In the genomic region with DNA sequence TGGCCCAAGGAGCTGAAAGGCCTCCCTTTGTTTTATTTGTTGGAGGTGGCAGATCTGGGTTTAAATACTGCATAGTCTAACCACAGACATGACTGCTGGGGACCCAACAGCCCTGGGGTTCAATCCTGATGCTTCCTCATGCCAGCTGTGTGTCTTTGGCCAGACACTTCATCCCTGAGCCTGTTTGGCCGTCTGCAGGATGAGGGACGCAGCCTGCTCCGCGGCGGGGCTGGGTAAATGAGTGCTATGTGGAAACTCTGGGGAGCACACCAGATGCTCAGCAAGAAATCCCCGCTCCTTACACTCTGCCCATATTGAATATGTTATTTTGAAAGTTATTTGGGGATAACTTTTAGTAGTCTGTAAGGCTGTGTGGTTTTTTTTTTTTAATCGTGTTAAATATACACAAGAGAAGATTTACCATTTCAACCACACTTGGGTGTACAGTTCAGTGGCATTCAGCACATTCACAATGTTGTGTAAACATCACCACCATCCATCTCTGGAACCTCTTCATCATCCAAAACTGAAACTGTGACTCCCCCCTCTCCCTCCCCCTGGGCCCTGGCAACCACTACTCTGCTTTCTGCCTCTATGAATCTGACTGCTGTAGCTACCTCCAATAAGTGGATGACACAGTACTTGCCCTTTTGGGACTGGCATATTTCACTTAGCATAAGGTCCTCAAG, we compare ENCODE assay signal across 12 cellular contexts. TPM values are rescaled to one million over a fixed set of nuclear protein-coding genes. Genes with fewer than 3 reads are reported as not detected.
DNase-seq lines count a peak whose midpoint lies in the region; ATAC-seq and TF ChIP-seq lines count a peak whose summit lies in the region.
"Had no signal": no experiment of that assay in that cellular context is flagged by ENCODE, and none has a peak within 500 bp of the region (broad histone marks: within the 10 kb centered on the region; RNA-seq: fewer than 3 reads in every experiment).

No MANE protein-coding gene starts in this region.

- no peaks in the 10 kb centered on the region for H3K9me3 Mint-ChIP-seq in GM23338
- no peaks in the 10 kb centered on the region for H3K9me3 Mint-ChIP-seq in activated CD4-positive, alpha-beta memory T cell treated with anti-CD3 and anti-CD28 coated beads, Interleukin-2, amount 10 ng/mL, durations not matched to agents 7 days and 5 days
- H3K9me3 Mint-ChIP-seq in Caco-2 (ENCODE audit: unreplicated experiment) = no peaks in the 10 kb centered on the region

- CTCF ChIA-PET in activated CD4-positive, alpha-beta memory T cell treated with anti-CD3 and anti-CD28 coated beads, Interleukin-2, amount 10 ng/mL, durations not matched to agents 7 days and 5 days (lab: Charles Lee) = interaction anchor here (0.7 to 0.9 kb wide), 3 partner anchors 39 to 50 kb away, joined by 3 to 4 read pairs (median 3); no protein-coding TSS in a partner anchor
- CTCF ChIA-PET in Caco-2 (lab: Charles Lee) = interaction anchor here (0.6 kb wide), 1 partner anchor 392 kb away, joined by 3 read pairs; no protein-coding TSS in a partner anchor

- no peak overlapping the region for H2AFZ ChIP-seq in GM23338

- TF ChIP-seq EP300 in gastroesophageal sphincter (IDR thresholded peaks at IDR 0.05) = no peak

- ATAC-seq in GM23338 (no peak), gastroesophageal sphincter (no peak)

- POLR2A ChIA-PET in activated CD4-positive, alpha-beta memory T cell treated with anti-CD3 and anti-CD28 coated beads, Interleukin-2, amount 10 ng/mL, durations not matched to agents 7 days and 5 days (lab: Charles Lee) = interaction anchor here (0.8 kb wide), 1 partner anchor 286 kb away, joined by 3 read pairs; no protein-coding TSS in a partner anchor
- POLR2A ChIA-PET in Caco-2 (lab: Charles Lee) = no interaction called here

- H3F3A ChIP-seq in GM23338 (replicated peaks; ENCODE audit: low read depth) = no peaks in the 10 kb centered on the region

- H3K4me2 ChIP-seq in GM23338 = no peak overlapping the region
- H3K4me2 ChIP-seq: KMS-11 had no signal

- peak overlapping the region; percentile 23; the same call in 1 of the 2 replicates for H3K27ac ChIP-seq in GM23338 (ENCODE audit: low read depth)
- H3K27ac ChIP-seq in gastroesophageal sphincter = peak overlapping the region; percentile 65 to 92 (median 84)
- H3K27ac ChIP-seq: KMS-11, thoracic aorta had no signal

- no peaks in the 10 kb centered on the region; the same call in none of the 2 replicates for H4K20me1 ChIP-seq in GM23338 (replicated peaks; ENCODE audit: insufficient read depth)

- H3K4me3 ChIP-seq in GM23338 (no peak overlapping the region), gastroesophageal sphincter (no peak overlapping the region), Caco-2 (ENCODE audit: low read depth, low read length) (no peak overlapping the region)
- H3K4me3 ChIP-seq: thoracic aorta had no signal

- H3K9me3 ChIP-seq in gastroesophageal sphincter (no peaks in the 10 kb centered on the region), Caco-2 (no peaks in the 10 kb centered on the region)
- H3K9me3 ChIP-seq: thoracic aorta had no signal

- H3K36me3 ChIP-seq in GM23338 (ENCODE audit: insufficient read depth) (no peaks in the 10 kb centered on the region), gastroesophageal sphincter (peaks cover 0 to 5% of the 10 kb centered on the region in 2 donors), Caco-2 (ENCODE audit: control insufficient read depth, insufficient read depth, low read length) (no peaks in the 10 kb centered on the region)
- H3K36me3 ChIP-seq: thoracic aorta had no signal

- H3K27me3 Mint-ChIP-seq in GM23338 (ENCODE audit: insufficient read depth, low read depth, poor library complexity) (peaks cover 7% of the 10 kb centered on the region), Caco-2 (ENCODE audit: insufficient read depth, unreplicated experiment) (no peaks in the 10 kb centered on the region)
- H3K27me3 Mint-ChIP-seq in activated CD4-positive, alpha-beta memory T cell treated with anti-CD3 and anti-CD28 coated beads, Interleukin-2, amount 10 ng/mL, durations not matched to agents 7 days and 5 days = peaks cover 21% of the 10 kb centered on the region

- H3K4me1 Mint-ChIP-seq in GM23338 (peaks cover 15% of the 10 kb centered on the region), Caco-2 (ENCODE audit: low read depth, unreplicated experiment) (no peaks in the 10 kb centered on the region)
- peaks cover 33% of the 10 kb centered on the region for H3K4me1 Mint-ChIP-seq in activated CD4-positive, alpha-beta memory T cell treated with anti-CD3 and anti-CD28 coated beads, Interleukin-2, amount 10 ng/mL, durations not matched to agents 7 days and 5 days
- H3K4me1 Mint-ChIP-seq: memory B cell had no signal

- no TSS peak for BruUV-seq in Caco-2 (replicated peaks; lab: Mats Ljungman, UMichigan)

- H3K79me2 ChIP-seq in GM23338 (replicated peaks; ENCODE audit: insufficient read depth) = no peaks in the 10 kb centered on the region; the same call in 1 of the 2 replicates

- H3K27ac Mint-ChIP-seq in GM23338 (peak overlapping the region; percentile 5; the same call in 1 of the 2 replicates), Caco-2 (ENCODE audit: unreplicated experiment) (no peak overlapping the region)
- no peak overlapping the region for H3K27ac Mint-ChIP-seq in activated CD4-positive, alpha-beta memory T cell treated with anti-CD3 and anti-CD28 coated beads, Interleukin-2, amount 10 ng/mL, durations not matched to agents 7 days and 5 days
- H3K27ac Mint-ChIP-seq: memory B cell had no signal

- H3K4me3 Mint-ChIP-seq in GM23338 (no peak overlapping the region), Caco-2 (ENCODE audit: unreplicated experiment) (no peak overlapping the region)
- H3K4me3 Mint-ChIP-seq in activated CD4-positive, alpha-beta memory T cell treated with anti-CD3 and anti-CD28 coated beads, Interleukin-2, amount 10 ng/mL, durations not matched to agents 7 days and 5 days = no peak overlapping the region
- H3K4me3 Mint-ChIP-seq: memory B cell had no signal

- no peaks in the 10 kb centered on the region for H3K9me2 ChIP-seq in GM23338 (ENCODE audit: insufficient read depth)

- no peak for TF ChIP-seq CTCF in GM23338 (conservative IDR thresholded peaks at IDR 0.05; ENCODE audit: low read depth in 2 of 2)
- no peak for TF ChIP-seq CTCF in gastroesophageal sphincter (IDR thresholded peaks at IDR 0.05)
- TF ChIP-seq CTCF in Caco-2 (IDR thresholded peaks at IDR 0.05; ENCODE audit: insufficient read depth in 1 of 2, low read depth in 1 of 2, low read length in 1 of 2, severe bottlenecking in 1 of 2, unreplicated experiment in 1 of 2) = no peak

- H3K4me1 ChIP-seq in GM23338 (ENCODE audit: insufficient read depth) (peaks cover 4% of the 10 kb centered on the region; the same call in 1 of the 2 replicates), gastroesophageal sphincter (peaks cover 23 to 87% (median 46%) of the 10 kb centered on the region in 3 donors), Caco-2 (no peaks in the 10 kb centered on the region)

- H3K27me3 ChIP-seq in GM23338 (ENCODE audit: insufficient read depth) = no peaks in the 10 kb centered on the region
- no peaks in the 10 kb centered on the region for H3K27me3 ChIP-seq in gastroesophageal sphincter
- no peaks in the 10 kb centered on the region for H3K27me3 ChIP-seq in Caco-2 (replicated peaks; ENCODE audit: control insufficient read depth, insufficient read depth, low read length)

- intact Hi-C loops in Caco-2 (cut with micrococcal nuclease; ENCODE audit: unreplicated experiment) = no loop called here

- 11 to 19% methylated on average over 2 to 6 of the region's 7 CpGs for WGBS in gastroesophageal sphincter (ENCODE audit: low coverage in 1 of 2), 2 donors

- no peak for TF ChIP-seq POLR2A in gastroesophageal sphincter (IDR thresholded peaks at IDR 0.05)

- H3K36me3 Mint-ChIP-seq in GM23338 (ENCODE audit: low read depth) = peaks cover 18% of the 10 kb centered on the region
- no peaks in the 10 kb centered on the region for H3K36me3 Mint-ChIP-seq in activated CD4-positive, alpha-beta memory T cell treated with anti-CD3 and anti-CD28 coated beads, Interleukin-2, amount 10 ng/mL, durations not matched to agents 7 days and 5 days (ENCODE audit: low read depth)
- H3K36me3 Mint-ChIP-seq in Caco-2 (ENCODE audit: insufficient read depth, unreplicated experiment) = no peaks in the 10 kb centered on the region
- H3K36me3 Mint-ChIP-seq: memory B cell had no signal

- DNase-seq in GM23338 (ENCODE audit: low spot score) (no peak), Kasumi-1 (lab: John Stamatoyannopoulos, UW) (no peak), NCI-H2227 treated with DMSO at 0.1 percent for 48 hours (lab: John Stamatoyannopoulos, UW) (no peak), SKM-1 (lab: John Stamatoyannopoulos, UW; ENCODE audit: unreplicated experiment) (no peak), Caco-2 (no peak)
- DNase-seq in activated CD4-positive, alpha-beta memory T cell treated with anti-CD3 and anti-CD28 coated beads, Interleukin-2, amount 10 ng/mL, durations not matched to agents 7 days and 5 days = peak; percentile 40
- peak; percentile 34 to 43 for DNase-seq in stimulated activated CD4-positive, alpha-beta T cell treated with anti-CD3 and anti-CD28 coated beads, Interleukin-2, amount 100 ng/mL, for 24 hours
- DNase-seq: cortex of kidney had no signal

RNA-seq across cellular contexts. Expression of a gene that starts 42.8 kb away (rescaled TPM):
- 50.1 and 52.5 TPM in 2 replicates for total RNA-seq in GM23338 (2014; rRNA removed; shearing (Covaris generic))
- 40.2 and 48.0 TPM in 2 replicates for polyA plus RNA-seq in GM23338 (2016; fragmentation: Nextera tagmentation; extraction: Ambion mirVana)
- total RNA-seq in activated CD4-positive, alpha-beta memory T cell treated with anti-CD3 and anti-CD28 coated beads, Interleukin-2, amount 10 ng/mL, durations not matched to agents 7 days and 5 days = under 1 TPM; 0.25 TPM
- 10 to 100 TPM; 40.2 to 80.9 (median 56.0) TPM for total RNA-seq in gastroesophageal sphincter
- total RNA-seq in Caco-2 (2022) = 11.5 and 12.9 TPM in 2 replicates

Comparison
In these comparisons a context has a peak if more than half of its experiments do, and no peak if none do; other contexts are left out.
1. DNase-seq: peak in activated CD4-positive, alpha-beta memory T cell treated with anti-CD3 and anti-CD28 coated beads, Interleukin-2, amount 10 ng/mL, durations not matched to agents 7 days and 5 days (single experiment) and stimulated activated CD4-positive, alpha-beta T cell treated with anti-CD3 and anti-CD28 coated beads, Interleukin-2, amount 100 ng/mL, for 24 hours (2 of 2); none in GM23338 (single experiment), Kasumi-1 (0 of 2), NCI-H2227 treated with DMSO at 0.1 percent for 48 hours (single experiment), SKM-1 (single experiment) and Caco-2 (0 of 2).